In the genomic region with DNA sequence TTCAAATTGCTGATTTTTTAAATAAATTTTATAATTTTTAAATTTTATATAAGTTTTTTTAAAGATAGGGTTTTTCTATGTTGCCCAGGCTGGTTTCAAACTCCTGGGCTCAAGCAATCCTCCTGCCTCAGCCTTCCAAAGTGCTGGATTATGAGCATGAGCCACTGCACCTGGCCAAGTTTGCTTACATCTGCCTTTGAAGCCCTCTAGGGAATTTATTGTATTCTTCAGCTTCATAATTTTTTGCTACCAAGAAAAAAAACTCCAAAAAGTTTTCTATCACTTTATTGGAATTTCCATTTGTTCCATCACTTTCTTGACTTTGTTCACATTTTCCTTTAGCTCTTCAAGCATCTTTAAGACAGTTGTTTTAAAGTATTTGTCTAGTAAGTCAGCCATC, we compare ENCODE assay signal across 26 cellular contexts. TPM values are rescaled to one million over a fixed set of nuclear protein-coding genes. Genes with fewer than 3 reads are reported as not detected.
"Had no signal": no experiment of that assay in that cellular context is flagged by ENCODE, and none has a peak within 500 bp of the region (broad histone marks: within the 10 kb centered on the region; RNA-seq: fewer than 3 reads in every experiment).

No MANE protein-coding gene starts in this region.

- H3K27ac ChIP-seq: HL-60, KMS-11, RWPE1 had no signal

- H3K4me3 ChIP-seq: K562 had no signal

- DNase-seq: Kasumi-1, MM.1S, NCI-H1048, NCI-H1105, NCI-H1417, NCI-H1436 treated with DMSO at 0.1 percent for 48 hours, NCI-H1694, NCI-H187 treated with DMSO at 0.1 percent for 48 hours, NCI-H2029 treated with DMSO at 0.1 percent for 48 hours, NCI-H226, NCI-H446, NCI-H510A, NCI-H524 treated with DMSO at 0.1 percent for 48 hours, NCI-H69, NCI-H774, PC-3, SHP77, SK-N-SH, SW 1271, T-cell had no signal

- H3K9me3 ChIP-seq: SK-N-SH had no signal

- H3K9ac ChIP-seq: KMS-11, SK-N-SH had no signal

- H3K4me2 ChIP-seq: KMS-11, SK-N-SH had no signal

RNA-seq across cellular contexts. Expression of a gene that starts 14.0 kb away (rescaled TPM):
- total RNA-seq: K562, M059J, PC-3, SK-MEL-5, T-cell had no signal

RNA-seq across cellular contexts. Expression of a gene that starts 23.0 kb away (rescaled TPM):
- total RNA-seq: M059J, PC-3, SK-MEL-5 had no signal
